ENCODE assay signal across 18 cellular contexts in the genomic region with DNA sequence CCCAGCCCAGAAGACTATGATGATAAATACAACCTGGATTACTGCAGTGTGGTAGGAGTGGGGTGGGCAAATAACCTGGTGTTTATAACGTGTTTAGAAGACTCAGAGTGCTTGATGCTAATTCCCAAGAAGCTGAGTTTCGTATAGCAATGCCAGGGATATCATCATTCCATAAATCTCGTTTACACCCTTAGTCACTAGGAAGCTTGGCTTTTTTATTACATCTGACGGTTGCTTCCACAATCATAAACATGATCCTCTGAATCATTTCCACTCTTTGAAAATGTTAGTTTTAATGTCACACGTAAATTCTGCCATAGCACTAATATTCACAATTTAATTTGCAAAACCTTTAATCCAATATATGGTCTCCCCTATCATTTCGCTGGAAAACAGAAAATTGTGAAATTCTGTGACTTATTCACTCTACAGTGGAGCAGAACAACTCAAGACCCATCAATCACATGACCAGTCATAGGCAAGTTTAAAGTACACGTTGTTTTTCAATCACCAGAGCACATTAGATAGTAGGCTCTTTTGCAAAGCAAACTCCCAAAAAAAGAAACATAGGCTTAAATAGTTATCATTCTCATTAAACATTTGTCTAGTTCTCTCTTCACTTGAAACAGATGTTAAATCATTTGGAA.
DNase-seq lines count a peak whose midpoint lies in the region; ATAC-seq, FAIRE-seq and TF ChIP-seq lines count a peak whose summit lies in the region.
"Had no signal": no experiment of that assay in that cellular context is flagged by ENCODE, and none has a peak within 500 bp of the region (broad histone marks: within the 10 kb centered on the region; RNA-seq: fewer than 3 reads in every experiment).

No MANE protein-coding gene starts in this region.

- DNase-seq in GM03348 (ENCODE audit: low spot score) (peak; percentile 8), PC-3 (peak; percentile 84), foreskin keratinocyte (no peak), NCI-H1436 (lab: John Stamatoyannopoulos, UW) (no peak), GM12892 (ENCODE audit: insufficient read length) (no peak), AML-193 (lab: John Stamatoyannopoulos, UW) (no peak), sciatic nerve (ENCODE audit: low spot score) (no peak)
- DNase-seq: Caco-2, KG1, MM.1S, NCI-H1105 treated with DMSO at 0.1 percent for 48 hours, NCI-H187 treated with DMSO at 0.1 percent for 48 hours, NCI-H2171 treated with DMSO at 0.1 percent for 48 hours, NCI-H510A, SHP77 had no signal

- H3K9ac ChIP-seq in PC-3 (ENCODE audit: low read length) = peak overlapping the region; percentile 84

- peak; percentile 87 for ATAC-seq in PC-3
- peak; percentile 16 for ATAC-seq in foreskin keratinocyte
- ATAC-seq in sciatic nerve = no peak
- ATAC-seq: SK-N-SH treated with all-trans-retinoic acid at 6 μM for 48 hours had no signal

- peaks cover 29% of the 10 kb centered on the region for H3K4me1 ChIP-seq in PC-3 (ENCODE audit: insufficient read depth, low read length)
- peaks cover 22% of the 10 kb centered on the region for H3K4me1 ChIP-seq in foreskin keratinocyte
- H3K4me1 ChIP-seq: Caco-2 had no signal

- POLR2A ChIA-PET in PC-3 (lab: Charles Lee; ENCODE audit: unreplicated experiment) = no interaction called here

- CTCF ChIA-PET in PC-3 (lab: Charles Lee) = interaction anchor here (0.5 kb wide), 1 partner anchor 134 kb away, joined by 3 read pairs; no protein-coding TSS in a partner anchor

- no peaks in the 10 kb centered on the region for H3K9me3 ChIP-seq in PC-3 (ENCODE audit: low read length)
- H3K9me3 ChIP-seq: Caco-2 had no signal

- no peaks in the 10 kb centered on the region for H3K79me2 ChIP-seq in PC-3 (ENCODE audit: low read length)

- no peaks in the 10 kb centered on the region for H4K20me1 ChIP-seq in PC-3 (ENCODE audit: low read length)

- TSS peak; percentile 56 for BruUV-seq in PC-3 (replicated peaks; lab: Mats Ljungman, UMichigan)

- H3K9me2 ChIP-seq in PC-3 (replicated peaks; ENCODE audit: low read length) = no peaks in the 10 kb centered on the region

- no peaks in the 10 kb centered on the region for H3K36me3 ChIP-seq in PC-3 (ENCODE audit: low read depth, low read length)

- no peak for FAIRE-seq in GM12892 (lab: Jason Lieb, UNC)
- FAIRE-seq: GM19239, RCC 7860 had no signal

- H3K27ac ChIP-seq in PC-3 (ENCODE audit: low read length) (peak overlapping the region; percentile 92), foreskin keratinocyte (peak overlapping the region; percentile 54)

- no peak overlapping the region for H3K4me3 ChIP-seq in PC-3 (ENCODE audit: low read length)

- H3K27me3 ChIP-seq in PC-3 (ENCODE audit: low read length) = no peaks in the 10 kb centered on the region
- no peaks in the 10 kb centered on the region for H3K27me3 ChIP-seq in foreskin keratinocyte

- peak overlapping the region; percentile 34 for H3K4me2 ChIP-seq in PC-3 (ENCODE audit: low read length)

- no peak for TF ChIP-seq POLR2A in GM12892 (IDR thresholded peaks at IDR 0.05; ENCODE audit: low read depth, low read length)

- TF ChIP-seq CTCF in PC-3 (conservative IDR thresholded peaks at IDR 0.05; ENCODE audit: low read depth, low read length) (no peak), foreskin keratinocyte (conservative IDR thresholded peaks at IDR 0.05) (no peak)

- intact Hi-C loops in PC-3 (cut with micrococcal nuclease) (loop anchor here (1.0 to 5.0 kb wide), 3 partner anchors 34 to 134 kb away; no protein-coding TSS in a partner anchor), sciatic nerve (cut with DNase I) (no loop called here)

- no peaks in the 10 kb centered on the region for H3F3A ChIP-seq in PC-3 (ENCODE audit: low read length, unreplicated experiment)

- H2AFZ ChIP-seq in PC-3 (ENCODE audit: low read length) = peak overlapping the region; percentile 15; the same call in 1 of the 2 replicates

Comparison
In these comparisons a context has a peak if more than half of its experiments do, and no peak if none do; other contexts are left out.
1. DNase-seq: peak in GM03348 (single experiment) and PC-3 (single experiment); none in foreskin keratinocyte (0 of 2), NCI-H1436 (single experiment), GM12892 (single experiment), AML-193 (0 of 2) and sciatic nerve (single experiment).